16 cellular contexts compared by ENCODE assay signal in genomic region chr13:99347335-99347878, GRCh38. TPM values are rescaled to one million over a fixed set of nuclear protein-coding genes. Genes with fewer than 3 reads are reported as not detected.
A peak's percentile ranks its signal among the peaks of the same experiment; 100 is the strongest.
DNase-seq lines count a peak whose midpoint lies in the region; ATAC-seq lines count a peak whose summit lies in the region.
"Had no signal": no experiment of that assay in that cellular context is flagged by ENCODE, and none has a peak within 500 bp of the region (broad histone marks: within the 10 kb centered on the region; RNA-seq: fewer than 3 reads in every experiment).

No MANE protein-coding gene starts in this region.

- H3K27me3 ChIP-seq in CD4-positive, alpha-beta memory T cell (ENCODE audit: insufficient read depth, low read length), result no peaks in the 10 kb centered on the region
- H3K27me3 ChIP-seq: Peyer's patch had no signal

- DNase-seq in CD4-positive, alpha-beta memory T cell, result no peak
- no peak for DNase-seq in occipital lobe (lab: John Stamatoyannopoulos, UW)
- no peak for DNase-seq in HuH-7.5 (ENCODE audit: low spot score)
- DNase-seq in stimulated activated CD4-positive, alpha-beta T cell treated with anti-CD3 and anti-CD28 coated beads, Interleukin-4, amount 100 ng/mL, for 1 hour, result no peak
- DNase-seq: activated CD4-positive, alpha-beta T cell treated with anti-CD3 and anti-CD28 coated beads for 4 hours; activated effector memory CD4-positive, alpha-beta T cell treated with anti-CD3 and anti-CD28 coated beads, Interleukin-2, amount 50 U/mL, for 16 hours; AML-193; IMR-90; NCI-H1436; Peyer's patch had no signal

- peak; percentile 34 for ATAC-seq in GM18909 (IDR thresholded peaks at IDR 0.05; ENCODE audit: poor library complexity, unreplicated experiment)
- ATAC-seq in HG03108 (IDR thresholded peaks at IDR 0.05; ENCODE audit: unreplicated experiment), result peak; percentile 11
- no peak for ATAC-seq in HG02798 (IDR thresholded peaks at IDR 0.05; ENCODE audit: poor library complexity, unreplicated experiment)

- H3K27me3 Mint-ChIP-seq in CD4-positive, alpha-beta memory T cell, result no peaks in the 10 kb centered on the region

- H3K4me1 ChIP-seq in CD4-positive, alpha-beta memory T cell (ENCODE audit: insufficient read depth, low read length), result peaks cover 84% of the 10 kb centered on the region
- H3K4me1 ChIP-seq: Peyer's patch had no signal

- H3K9me3 Mint-ChIP-seq in CD4-positive, alpha-beta memory T cell, result no peaks in the 10 kb centered on the region

- CTCF ChIA-PET in CD4-positive, alpha-beta memory T cell (lab: Charles Lee; ENCODE audit: partially characterized antibody), result interaction anchor here (0.6 to 2.4 kb wide), 8 partner anchors 9 to 78 kb away, joined by 3 to 8 read pairs (median 4); no protein-coding TSS in a partner anchor

- peaks cover 19% of the 10 kb centered on the region for H3K36me3 ChIP-seq in CD4-positive, alpha-beta memory T cell (ENCODE audit: insufficient read depth, low read length)

- peaks cover 76 to 98% (median 86%) of the 10 kb centered on the region in 4 donors for H3K4me1 Mint-ChIP-seq in CD4-positive, alpha-beta memory T cell

- H3K9me3 ChIP-seq in CD4-positive, alpha-beta memory T cell (ENCODE audit: control insufficient read depth in 1 of 2, low read length in 2 of 2), result no peaks in the 10 kb centered on the region
- H3K9me3 ChIP-seq: Peyer's patch had no signal

- intact Hi-C loops in CD4-positive, alpha-beta memory T cell (cut with micrococcal nuclease), result no loop called here

- H3K27ac Mint-ChIP-seq in CD4-positive, alpha-beta memory T cell, result peak overlapping the region; percentile 90 to 99 (median 94)

- no peak overlapping the region for H3K4me3 ChIP-seq in CD4-positive, alpha-beta memory T cell (ENCODE audit: low read length in 2 of 2)
- H3K4me3 ChIP-seq: Peyer's patch had no signal

- POLR2A ChIA-PET in CD4-positive, alpha-beta memory T cell (lab: Charles Lee; ENCODE audit: partially characterized antibody), result interaction anchor here (0.7 to 21.5 kb wide), 9 partner anchors 9 to 67 kb away, joined by 3 to 929 read pairs (median 7); partner anchors contain the start of gene GPR183

- H3K27ac ChIP-seq in CD4-positive, alpha-beta memory T cell (ENCODE audit: low read depth, low read length), result peak overlapping the region; percentile 9
- H3K27ac ChIP-seq in angular gyrus (ENCODE audit: low read depth, low read length), result peak overlapping the region; percentile 41

- H3K36me3 Mint-ChIP-seq in CD4-positive, alpha-beta memory T cell, result peaks cover 65 to 77% of the 10 kb centered on the region in 2 donors

- peak overlapping the region in 7 of 8 donors; percentile 33 to 66 (median 56) for H3K4me3 Mint-ChIP-seq in CD4-positive, alpha-beta memory T cell

RNA-seq across cellular contexts. Expression of gene GPR183, which starts 40.2 kb away (rescaled TPM):
- total RNA-seq in CD4-positive, alpha-beta memory T cell, result 100 to 1,000 TPM; 203 to 204 TPM
- polyA plus RNA-seq in CD4-positive, alpha-beta memory T cell, result 100 to 1,000 TPM; 563 to 954 TPM
- 3.1 TPM for total RNA-seq in occipital lobe
- total RNA-seq: endothelial cell of umbilical vein had no signal
- polyA plus RNA-seq: keratinocyte had no signal

Comparison
In these comparisons a context has a peak if more than half of its experiments do, and no peak if none do; other contexts are left out.
1. RNA of gene GPR183, which starts 40.2 kb away (total RNA-seq): 203 to 204 TPM in CD4-positive, alpha-beta memory T cell; 3.1 TPM in occipital lobe (single experiment); every median in the first group is over 10 times any median in the second.